8 cellular contexts compared by ENCODE assay signal in genomic region chr17:35448214-35448898, GRCh38. TPM values are rescaled to one million over a fixed set of nuclear protein-coding genes. Genes with fewer than 3 reads are reported as not detected.
DNase-seq lines count a peak whose midpoint lies in the region; ATAC-seq and TF ChIP-seq lines count a peak whose summit lies in the region.

TSS of gene SLFN13 (minus strand) at chr17:35448766. CDS start at chr17:35445680, 3,086 bp downstream.

- no peak for TF ChIP-seq EP300 in SK-N-SH (IDR thresholded peaks at IDR 0.05; ENCODE audit: borderline replicate concordance in 1 of 2, low read depth in 1 of 2, low read length in 1 of 2)

- H3K27ac ChIP-seq in C4-2B (peak within 1 kb of the TSS; percentile 11; the same call in 1 of the 2 replicates), SK-N-SH (ENCODE audit: low read depth in 2 of 2, low read length in 1 of 2) (no peak within 1 kb of the TSS)

- ATAC-seq in GM19438 (IDR thresholded peaks at IDR 0.05; ENCODE audit: low read depth, unreplicated experiment) (peak; percentile 72), HG03565 (IDR thresholded peaks at IDR 0.05; ENCODE audit: unreplicated experiment) (peak; percentile 63), left ventricle myocardium superior (peak; percentile 94)

- DNase-seq in SK-N-SH (peak; percentile 17), left ventricle myocardium superior (peak; percentile 87), retinal pigment epithelial cell (ENCODE audit: low read depth) (no peak), SHP77 treated with DMSO at 0.1 percent for 48 hours (lab: John Stamatoyannopoulos, UW) (no peak)
- peak; percentile 98 for DNase-seq in activated naive CD4-positive, alpha-beta T cell treated with anti-CD3 and anti-CD28 coated beads for 36 hours

- no peaks in the 10 kb centered on the region for H4K20me1 ChIP-seq in SK-N-SH (ENCODE audit: insufficient read depth)

- WGBS in SK-N-SH (ENCODE audit: low lambda C conversion rate) = 3% methylated on average over 38 of the region's 44 CpGs

- CTCF ChIA-PET in SK-N-SH (lab: Yijun Ruan, JAX) = no interaction called here
- CTCF ChIA-PET in activated naive CD4-positive, alpha-beta T cell treated with anti-CD3 and anti-CD28 coated beads for 36 hours (lab: Charles Lee) = interaction anchor here (0.8 to 2.0 kb wide), 3 partner anchors 39 to 136 kb away, joined by 3 to 9 read pairs (median 3); no protein-coding TSS in a partner anchor

- no peaks in the 10 kb centered on the region for H3F3A ChIP-seq in SK-N-SH (replicated peaks; ENCODE audit: insufficient read depth)

- H3K79me2 ChIP-seq in SK-N-SH (ENCODE audit: insufficient read depth) = no peaks in the 10 kb centered on the region

- intact Hi-C loops in activated naive CD4-positive, alpha-beta T cell treated with anti-CD3 and anti-CD28 coated beads for 36 hours (cut with micrococcal nuclease) = loop anchor here (1.0 to 5.0 kb wide), 7 partner anchors 15 to 359 kb away; partner anchors contain the start of gene TAF15
- intact Hi-C loops in left ventricle myocardium superior (cut with micrococcal nuclease) = no loop called here

- POLR2A ChIA-PET in SK-N-SH (lab: Yijun Ruan, JAX) = no interaction called here

- H3K9me2 ChIP-seq in SK-N-SH = no peaks in the 10 kb centered on the region

- H3K4me3 ChIP-seq in SK-N-SH (ENCODE audit: low read depth in 2 of 2, low read length in 1 of 2) = peak within 1 kb of the TSS in 1 of 2 experiments; percentile 58; a peak in 2 of 4 replicates
- H3K4me3 ChIP-seq in retinal pigment epithelial cell (ENCODE audit: low read length) = peak within 1 kb of the TSS; percentile 50

- H3K36me3 ChIP-seq in SK-N-SH (replicated peaks in 1 of 2; ENCODE audit: control insufficient read depth in 1 of 2, insufficient read depth in 2 of 2, low read length in 1 of 2) = no peaks in the 10 kb centered on the region

- H3K9ac ChIP-seq in SK-N-SH = no peak within 1 kb of the TSS

- H3K4me2 ChIP-seq in SK-N-SH = peak within 1 kb of the TSS; percentile 78

- H3K27me3 Mint-ChIP-seq in activated naive CD4-positive, alpha-beta T cell treated with anti-CD3 and anti-CD28 coated beads for 36 hours (ENCODE audit: low read depth) = no peaks in the 10 kb centered on the region

- H3K4me1 Mint-ChIP-seq in activated naive CD4-positive, alpha-beta T cell treated with anti-CD3 and anti-CD28 coated beads for 36 hours (ENCODE audit: low read depth) = peaks cover 12% of the 10 kb centered on the region

- no peaks in the 10 kb centered on the region for H3K4me1 ChIP-seq in SK-N-SH (ENCODE audit: control insufficient read depth in 1 of 2, insufficient read depth in 2 of 2, low read depth in 1 of 2, low read length in 1 of 2)

- TF ChIP-seq RAD21 in SK-N-SH (IDR thresholded peaks at IDR 0.05; ENCODE audit: low read length) = no peak

- no peaks in the 10 kb centered on the region for H3K36me3 Mint-ChIP-seq in activated naive CD4-positive, alpha-beta T cell treated with anti-CD3 and anti-CD28 coated beads for 36 hours (ENCODE audit: low read depth)

- TF ChIP-seq CTCF in C4-2B (conservative IDR thresholded peaks at IDR 0.05) = no peak
- no peak for TF ChIP-seq CTCF in SK-N-SH (IDR thresholded peaks at IDR 0.05)
- no peak for TF ChIP-seq CTCF in retinal pigment epithelial cell (conservative IDR thresholded peaks at IDR 0.05; ENCODE audit: low read depth, low read length)

- H2AFZ ChIP-seq in SK-N-SH (ENCODE audit: low read depth) = peak within 1 kb of the TSS; percentile 63; the same call in 1 of the 2 replicates

- H3K27me3 ChIP-seq in SK-N-SH (ENCODE audit: insufficient read depth) = peaks cover 82% of the 10 kb centered on the region

- H3K27ac Mint-ChIP-seq in activated naive CD4-positive, alpha-beta T cell treated with anti-CD3 and anti-CD28 coated beads for 36 hours = peak within 1 kb of the TSS; percentile 13

- H3K9me3 ChIP-seq in SK-N-SH = no peaks in the 10 kb centered on the region

- H3K9me3 Mint-ChIP-seq in activated naive CD4-positive, alpha-beta T cell treated with anti-CD3 and anti-CD28 coated beads for 36 hours = no peaks in the 10 kb centered on the region

- H3K4me3 Mint-ChIP-seq in activated naive CD4-positive, alpha-beta T cell treated with anti-CD3 and anti-CD28 coated beads for 36 hours = peak within 1 kb of the TSS; percentile 52

TF ChIP-seq in SK-N-SH, 30 proteins besides CTCF, POLR2A, EP300 and RAD21:
- TF ChIP-seq SIN3A (IDR thresholded peaks at IDR 0.05; ENCODE audit: borderline replicate concordance, low read depth, low read length) = no peak
- 0 out of 2 replicates have a peak, but pooled peaks have one; percentile 81 for TF ChIP-seq EZH2phosphoT487 (IDR thresholded peaks at IDR 0.05; ENCODE audit: borderline replicate concordance, low read depth)
- TF ChIP-seq TEAD4 (IDR thresholded peaks at IDR 0.05; ENCODE audit: borderline replicate concordance, insufficient read depth) = no peak
- TF ChIP-seq, protein P1, sequence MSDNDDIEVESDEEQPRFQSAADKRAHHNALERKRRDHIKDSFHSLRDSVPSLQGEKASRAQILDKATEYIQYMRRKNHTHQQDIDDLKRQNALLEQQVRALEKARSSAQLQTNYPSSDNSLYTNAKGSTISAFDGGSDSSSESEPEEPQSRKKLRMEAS (IDR thresholded peaks at IDR 0.05; ENCODE audit: low read depth) = no peak
- TF ChIP-seq POLR2AphosphoS5 (IDR thresholded peaks at IDR 0.05; ENCODE audit: low read depth, low read length) = no peak
- TF ChIP-seq PBX3 (IDR thresholded peaks at IDR 0.05) = no peak

RNA-seq across cellular contexts. Expression of gene SLFN13, which starts in this region (rescaled TPM):
- under 0.01 TPM in 1 of 2 replicates, not detected in the other for polyA plus RNA-seq in SK-N-SH (2012; rRNA removed)
- polyA plus RNA-seq in SK-N-SH (2012; cell fraction: cytosol; rRNA removed) = not detected in 2 replicates
- polyA plus RNA-seq in SK-N-SH (2012; cell fraction: nucleus; rRNA removed) = 0.02 TPM in 1 of 2 replicates, not detected in the other
- 10 to 100 TPM; 28.6 to 30.1 TPM for total RNA-seq in activated naive CD4-positive, alpha-beta T cell treated with anti-CD3 and anti-CD28 coated beads for 36 hours
- 3.9 TPM for total RNA-seq in left ventricle myocardium superior

Comparison
In these comparisons a context has a peak if more than half of its experiments do, and no peak if none do; other contexts are left out.
1. Peak in DNase-seq and H3K4me2 ChIP-seq in SK-N-SH; RNA of the gene not detected or under 1 TPM.
2. DNase-seq: peak in activated naive CD4-positive, alpha-beta T cell treated with anti-CD3 and anti-CD28 coated beads for 36 hours (single experiment) and left ventricle myocardium superior (single experiment); none in retinal pigment epithelial cell (single experiment) and SHP77 treated with DMSO at 0.1 percent for 48 hours (single experiment).
3. Peak in every context shown above with its lines, with median percentiles within 50 percentile points of each other: ATAC-seq.